8 cellular contexts compared by ENCODE assay signal in the genomic region with DNA sequence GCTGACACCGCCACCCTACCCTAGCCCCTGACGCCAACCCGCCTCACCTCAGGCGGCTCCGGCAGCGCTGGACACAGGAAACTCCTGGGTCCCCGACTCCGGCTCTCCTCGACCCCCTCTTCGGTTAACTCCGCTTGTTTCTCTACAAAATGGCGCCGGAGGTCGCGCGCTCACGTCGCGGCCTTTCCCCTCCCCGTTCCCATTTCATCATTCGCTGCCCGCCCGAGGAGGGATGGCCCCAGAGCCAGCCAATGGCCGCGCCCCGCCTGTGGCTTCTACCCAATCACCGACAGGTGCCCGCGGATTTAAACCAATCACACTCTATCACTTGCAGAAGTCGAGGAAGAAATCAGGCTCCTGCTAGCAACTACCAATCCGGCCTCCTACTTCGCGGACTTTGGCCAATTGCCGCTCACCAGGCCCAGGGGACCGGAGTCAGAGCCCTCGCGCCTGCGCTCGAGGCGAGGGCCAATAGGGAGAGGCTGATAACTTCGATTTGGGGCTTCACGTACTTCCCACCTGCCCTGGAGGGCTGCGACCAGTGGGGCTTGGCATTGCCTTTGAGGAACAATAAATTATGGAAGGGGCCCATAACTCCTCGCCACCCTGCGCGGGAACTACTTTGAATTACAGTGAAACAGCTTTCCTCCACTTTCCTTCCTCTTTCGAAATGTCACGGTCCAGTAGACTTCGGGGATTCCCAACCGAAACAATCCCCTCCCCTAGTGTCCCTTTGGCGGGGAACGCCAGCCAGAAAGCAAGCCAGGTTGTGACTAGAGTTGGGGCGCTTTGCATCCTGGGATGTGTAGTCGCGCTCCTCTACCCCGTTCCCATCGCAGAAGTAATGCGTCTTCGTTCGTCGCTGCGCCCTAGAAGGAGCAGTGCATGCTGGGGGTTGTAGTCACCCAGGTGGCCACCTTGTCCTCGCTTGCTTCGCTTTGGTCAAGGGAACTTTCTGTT. TPM values are rescaled to one million over a fixed set of nuclear protein-coding genes. Genes with fewer than 3 reads are reported as not detected.
DNase-seq lines count a peak whose midpoint lies in the region; ATAC-seq and TF ChIP-seq lines count a peak whose summit lies in the region.

A gene (minus strand): TSS at position 146 of the 960 bp plus-strand sequence. CDS start 30,489 bp downstream, outside the sequence.

- no peaks in the 10 kb centered on the region for H3K36me3 ChIP-seq in BJ (ENCODE audit: control insufficient read depth, insufficient read depth, low read length)

- H3K27me3 ChIP-seq in BJ (ENCODE audit: control insufficient read depth, insufficient read depth, low read length) (no peaks in the 10 kb centered on the region), layer of hippocampus (ENCODE audit: control insufficient read depth, insufficient read depth, low read length) (no peaks in the 10 kb centered on the region)

- H3K36me3 Mint-ChIP-seq in activated CD4-positive, alpha-beta T cell treated with anti-CD3 and anti-CD28 coated beads, Interleukin-2, amount 10 ng/mL, durations not matched to agents 24 days and 14 days (ENCODE audit: low read depth): peaks cover 16% of the 10 kb centered on the region

- no peak for TF ChIP-seq CTCF in BJ (IDR thresholded peaks at IDR 0.05; ENCODE audit: insufficient read depth, low read depth, low read length)
- no peak for TF ChIP-seq CTCF in coronary artery (IDR thresholded peaks at IDR 0.05)

- no peaks in the 10 kb centered on the region for H3K9me3 Mint-ChIP-seq in activated CD4-positive, alpha-beta T cell treated with anti-CD3 and anti-CD28 coated beads, Interleukin-2, amount 10 ng/mL, durations not matched to agents 24 days and 14 days

- peaks cover 27% of the 10 kb centered on the region for H3K4me1 Mint-ChIP-seq in activated CD4-positive, alpha-beta T cell treated with anti-CD3 and anti-CD28 coated beads, Interleukin-2, amount 10 ng/mL, durations not matched to agents 24 days and 14 days

- peak within 1 kb of the TSS; percentile 97 for H3K4me3 Mint-ChIP-seq in activated CD4-positive, alpha-beta T cell treated with anti-CD3 and anti-CD28 coated beads, Interleukin-2, amount 10 ng/mL, durations not matched to agents 24 days and 14 days

- peak; percentile 98 for DNase-seq in BJ (ENCODE audit: low read depth)
- peak; percentile 95 for DNase-seq in NCI-H526 treated with DMSO at 0.1 percent for 48 hours (lab: John Stamatoyannopoulos, UW)
- peak; percentile 99 for DNase-seq in activated CD4-positive, alpha-beta T cell treated with anti-CD3 and anti-CD28 coated beads, Interleukin-2, amount 10 ng/mL, durations not matched to agents 24 days and 14 days
- peak; percentile 100 for DNase-seq in coronary artery (ENCODE audit: low spot score)
- peak; percentile 93 to 95 for DNase-seq in stimulated activated CD4-positive, alpha-beta T cell treated with anti-CD3 and anti-CD28 coated beads, Interleukin-1b, Interleukin-23, amount 100 ng/mL, for 4 hours (ENCODE audit: low read depth in 2 of 2)

- POLR2A ChIA-PET in BJ (lab: Charles Lee): no interaction called here

- intact Hi-C loops in activated CD4-positive, alpha-beta T cell treated with anti-CD3 and anti-CD28 coated beads, Interleukin-2, amount 10 ng/mL, durations not matched to agents 24 days and 14 days (cut with micrococcal nuclease): loop anchor here (1.0 to 5.0 kb wide), 6 partner anchors 43 to 238 kb away; a partner anchor contains a TSS

- CTCF ChIA-PET in BJ (lab: Yijun Ruan, JAX): no interaction called here

- ATAC-seq in GM19324 (IDR thresholded peaks at IDR 0.05; ENCODE audit: low FRiP score, unreplicated experiment) (peak; percentile 94), HG03469 (IDR thresholded peaks at IDR 0.05; ENCODE audit: unreplicated experiment) (peak; percentile 86)

- H3K4me3 ChIP-seq in BJ (ENCODE audit: low read depth, low read length) (peak within 1 kb of the TSS; percentile 98), coronary artery (peak within 1 kb of the TSS; percentile 82)

- H3K27ac Mint-ChIP-seq in activated CD4-positive, alpha-beta T cell treated with anti-CD3 and anti-CD28 coated beads, Interleukin-2, amount 10 ng/mL, durations not matched to agents 24 days and 14 days: peak within 1 kb of the TSS; percentile 100

- H3K27me3 Mint-ChIP-seq in activated CD4-positive, alpha-beta T cell treated with anti-CD3 and anti-CD28 coated beads, Interleukin-2, amount 10 ng/mL, durations not matched to agents 24 days and 14 days: peaks cover 6% of the 10 kb centered on the region

- peak within 1 kb of the TSS; percentile 96 to 98 for H3K27ac ChIP-seq in coronary artery
- peak within 1 kb of the TSS; percentile 98 for H3K27ac ChIP-seq in layer of hippocampus (ENCODE audit: low read depth, low read length)

RNA-seq across cellular contexts. Expression of the gene that starts here (rescaled TPM):
- polyA plus RNA-seq in BJ (2011; rRNA removed): 133 and 155 TPM in 2 replicates
- 353 and 362 TPM in 2 replicates for polyA minus RNA-seq in BJ (2011; rRNA and poly(A)+ RNA removed)
- total RNA-seq in activated CD4-positive, alpha-beta T cell treated with anti-CD3 and anti-CD28 coated beads, Interleukin-2, amount 10 ng/mL, durations not matched to agents 24 days and 14 days: 270 and 271 TPM in 2 replicates

Comparison
In these comparisons a context has a peak if more than half of its experiments do, and no peak if none do; other contexts are left out.
1. Peak in every context shown above with its lines: DNase-seq, ATAC-seq, H3K4me3 ChIP-seq and H3K27ac ChIP-seq.